Comparison of ENCODE assay signal across 9 cellular contexts in genomic region chr20:38674178-38675133, GRCh38. TPM values are rescaled to one million over a fixed set of nuclear protein-coding genes. Genes with fewer than 3 reads are reported as not detected.
DNase-seq lines count a peak whose midpoint lies in the region; ATAC-seq and TF ChIP-seq lines count a peak whose summit lies in the region.
"Had no signal": no experiment of that assay in that cellular context is flagged by ENCODE, and none has a peak within 500 bp of the region (broad histone marks: within the 10 kb centered on the region; RNA-seq: fewer than 3 reads in every experiment).

No MANE protein-coding gene starts in this region.

- H3K9me2 ChIP-seq in DOHH2 (replicated peaks; ENCODE audit: control insufficient read depth, low read length), result no peaks in the 10 kb centered on the region

- H3K4me1 ChIP-seq in DOHH2 (ENCODE audit: control insufficient read depth, low read length) (peaks cover 7% of the 10 kb centered on the region), ascending aorta (peaks cover 3% of the 10 kb centered on the region in 2 donors), skeletal muscle satellite cell (ENCODE audit: control insufficient read depth, insufficient read depth, low read length) (peaks cover 10% of the 10 kb centered on the region)

- intact Hi-C loops in ascending aorta (cut with DNase I), result no loop called here

- H3K4me3 ChIP-seq in DOHH2 (ENCODE audit: low read length) (peak overlapping the region; percentile 77), ascending aorta (peak overlapping the region; percentile 50 to 59), iPS-11a (ENCODE audit: low read depth, low read length) (peak overlapping the region; percentile 60), skeletal muscle satellite cell (ENCODE audit: low read length) (peak overlapping the region; percentile 79)

- H3K36me3 ChIP-seq in DOHH2 (ENCODE audit: control insufficient read depth, low read length), result no peaks in the 10 kb centered on the region
- no peaks in the 10 kb centered on the region for H3K36me3 ChIP-seq in ascending aorta
- H3K36me3 ChIP-seq in skeletal muscle satellite cell (ENCODE audit: insufficient read depth, low read length), result no peaks in the 10 kb centered on the region

- H3K79me2 ChIP-seq in DOHH2 (ENCODE audit: control insufficient read depth, low read length), result no peaks in the 10 kb centered on the region

- H3K27me3 ChIP-seq in DOHH2 (ENCODE audit: control insufficient read depth, low read length) (peaks cover 8% of the 10 kb centered on the region; the same call in 1 of the 2 replicates), ascending aorta (peaks cover 5% of the 10 kb centered on the region), skeletal muscle satellite cell (ENCODE audit: control insufficient read depth, insufficient read depth, low read length) (peaks cover 25% of the 10 kb centered on the region)

- ATAC-seq in HG02938 (IDR thresholded peaks at IDR 0.05; ENCODE audit: unreplicated experiment), result peak; percentile 54
- no peak for ATAC-seq in HG02870 (IDR thresholded peaks at IDR 0.05; ENCODE audit: unreplicated experiment)

- no peaks in the 10 kb centered on the region for H3K9me3 ChIP-seq in DOHH2 (ENCODE audit: control insufficient read depth, insufficient read depth, low read length)
- H3K9me3 ChIP-seq in ascending aorta, result no peaks in the 10 kb centered on the region
- no peaks in the 10 kb centered on the region for H3K9me3 ChIP-seq in skeletal muscle satellite cell (replicated peaks; ENCODE audit: low read length)

- H3K4me2 ChIP-seq in DOHH2 (ENCODE audit: low read length), result peak overlapping the region; percentile 90
- peak overlapping the region; percentile 98 for H3K4me2 ChIP-seq in skeletal muscle satellite cell (ENCODE audit: low read length)

- peak overlapping the region; percentile 76 for H3K9ac ChIP-seq in skeletal muscle satellite cell (ENCODE audit: low read depth, low read length)

- H3K27ac ChIP-seq in DOHH2 (ENCODE audit: low read depth, low read length) (no peak overlapping the region), ascending aorta (no peak overlapping the region)

- no peaks in the 10 kb centered on the region for H3F3A ChIP-seq in DOHH2 (ENCODE audit: control insufficient read depth, insufficient read depth)

- DNase-seq in T-helper 1 cell, result peak; percentile 28 to 73 (median 37)
- no peak for DNase-seq in ascending aorta (ENCODE audit: low spot score in 2 of 2)
- DNase-seq in NCI-H1694 treated with DMSO at 0.1 percent for 48 hours (lab: John Stamatoyannopoulos, UW), result no peak

- no peaks in the 10 kb centered on the region for H4K20me1 ChIP-seq in DOHH2 (ENCODE audit: control insufficient read depth, insufficient read depth, low read depth, low read length)

- TF ChIP-seq CTCF in DOHH2 (IDR thresholded peaks at IDR 0.05; ENCODE audit: low read depth, low read length, poor library complexity, severe bottlenecking), result no peak
- no peak for TF ChIP-seq CTCF in ascending aorta (IDR thresholded peaks at IDR 0.05)

RNA-seq across cellular contexts. Expression of gene SLC32A1, which starts 49.8 kb away (rescaled TPM):
- total RNA-seq in ascending aorta, result not detected
- total RNA-seq in skeletal muscle satellite cell (2012; rRNA removed), result not detected in 2 replicates
- total RNA-seq: NCI-H460 had no signal

Comparison
In these comparisons a context has a peak if more than half of its experiments do, and no peak if none do; other contexts are left out.
1. DNase-seq: peak in T-helper 1 cell (5 of 5); none in ascending aorta (0 of 2) and NCI-H1694 treated with DMSO at 0.1 percent for 48 hours (single experiment).
2. Peak in every context shown above with its lines, with median percentiles within 50 percentile points of each other: H3K4me3 ChIP-seq.